ENCODE assay signal across 12 cellular contexts in the genomic region with DNA sequence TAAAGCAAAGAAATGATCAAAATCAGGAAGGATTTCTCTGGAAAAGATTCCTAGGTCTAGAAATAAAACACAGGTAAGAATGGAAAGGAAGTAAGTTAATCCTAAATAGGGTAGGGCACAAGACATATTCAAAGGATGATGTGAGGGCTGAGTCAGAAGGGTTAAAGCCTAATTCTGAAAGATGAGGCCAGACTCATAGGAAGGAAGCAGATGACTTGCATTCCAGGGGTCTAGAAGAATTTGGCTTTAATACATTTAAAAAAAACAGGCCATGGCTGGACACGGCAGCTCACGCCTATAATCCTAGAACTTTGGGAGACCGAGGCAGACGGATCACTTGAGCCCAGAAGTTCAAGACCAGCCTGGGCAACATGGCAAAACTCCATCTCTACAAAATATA. TPM values are rescaled to one million over a fixed set of nuclear protein-coding genes. Genes with fewer than 3 reads are reported as not detected.
DNase-seq lines count a peak whose midpoint lies in the region; ATAC-seq and TF ChIP-seq lines count a peak whose summit lies in the region.
"Had no signal": no experiment of that assay in that cellular context is flagged by ENCODE, and none has a peak within 500 bp of the region (broad histone marks: within the 10 kb centered on the region; RNA-seq: fewer than 3 reads in every experiment).

No MANE protein-coding gene starts in this region.

- WGBS in heart right ventricle, 2 donors = 50 to 57% methylated on average over 4 of the region's 4 CpGs

- H3K4me1 Mint-ChIP-seq in activated T-helper 1 cell treated with anti-CD3 and anti-CD28 coated beads, Interleukin-12 subunit alpha, Interleukin-12 subunit beta, Interleukin-2, Interleukin-4 antibody, amounts not matched to agents 30 ng/mL and 10 ng/mL and 1 ng/mL, durations not matched to agents 14 hours and 24 hours and 36 hours (ENCODE audit: low read depth) = peaks cover 67% of the 10 kb centered on the region

- H3K4me3 Mint-ChIP-seq in activated T-helper 1 cell treated with anti-CD3 and anti-CD28 coated beads, Interleukin-12 subunit alpha, Interleukin-12 subunit beta, Interleukin-2, Interleukin-4 antibody, amounts not matched to agents 30 ng/mL and 10 ng/mL and 1 ng/mL, durations not matched to agents 14 hours and 24 hours and 36 hours = peak overlapping the region; percentile 17

- DNase-seq in heart right ventricle = no peak
- DNase-seq in Right ventricle myocardium inferior (ENCODE audit: missing footprints) = no peak
- DNase-seq in activated T-helper 1 cell treated with anti-CD3 and anti-CD28 coated beads, Interleukin-12 subunit alpha, Interleukin-12 subunit beta, Interleukin-2, Interleukin-4 antibody, amounts not matched to agents 30 ng/mL and 10 ng/mL and 1 ng/mL, durations not matched to agents 14 hours and 24 hours and 36 hours (ENCODE audit: low spot score) = no peak
- peak; percentile 36 for DNase-seq in fibroblast of the conjunctiva (ENCODE audit: low read depth)
- DNase-seq in stromal cell of bone marrow (ENCODE audit: low read depth) = peak; percentile 50
- no peak for DNase-seq in left lung
- DNase-seq: activated CD4-positive, alpha-beta T cell treated with anti-CD3 and anti-CD28 coated beads for 4 hours; CD8-positive, alpha-beta T cell; left colon had no signal

- no peak for TF ChIP-seq CTCF in heart right ventricle (IDR thresholded peaks at IDR 0.05)
- TF ChIP-seq CTCF in left lung (IDR thresholded peaks at IDR 0.05) = no peak

- H3K27ac ChIP-seq in heart right ventricle = peak overlapping the region in 9 of 10 donors; percentile 5 to 91 (median 42)
- no peak overlapping the region for H3K27ac ChIP-seq in left lung

- H3K27me3 ChIP-seq in heart right ventricle = no peaks in the 10 kb centered on the region
- no peaks in the 10 kb centered on the region for H3K27me3 ChIP-seq in left lung

- ATAC-seq in heart right ventricle (no peak), Right ventricle myocardium inferior (no peak), HG03520 (IDR thresholded peaks at IDR 0.05; ENCODE audit: unreplicated experiment) (no peak), left lung (no peak), GM18909 (IDR thresholded peaks at IDR 0.05; ENCODE audit: poor library complexity, unreplicated experiment) (no peak)
- ATAC-seq: CD8-positive, alpha-beta T cell; left colon had no signal

- H3K36me3 Mint-ChIP-seq in activated T-helper 1 cell treated with anti-CD3 and anti-CD28 coated beads, Interleukin-12 subunit alpha, Interleukin-12 subunit beta, Interleukin-2, Interleukin-4 antibody, amounts not matched to agents 30 ng/mL and 10 ng/mL and 1 ng/mL, durations not matched to agents 14 hours and 24 hours and 36 hours (ENCODE audit: low read depth) = peaks cover 51% of the 10 kb centered on the region

- no peak overlapping the region for H3K4me3 ChIP-seq in heart right ventricle
- H3K4me3 ChIP-seq in left lung = no peak overlapping the region

- H3K9me3 Mint-ChIP-seq in activated T-helper 1 cell treated with anti-CD3 and anti-CD28 coated beads, Interleukin-12 subunit alpha, Interleukin-12 subunit beta, Interleukin-2, Interleukin-4 antibody, amounts not matched to agents 30 ng/mL and 10 ng/mL and 1 ng/mL, durations not matched to agents 14 hours and 24 hours and 36 hours = no peaks in the 10 kb centered on the region
- H3K9me3 Mint-ChIP-seq: CD8-positive, alpha-beta T cell; IgD-negative memory B cell had no signal

- H3K4me1 ChIP-seq in heart right ventricle (peaks cover 0 to 81% (median 76%) of the 10 kb centered on the region in 9 donors), left lung (peaks cover 27 to 36% of the 10 kb centered on the region in 2 donors)

- no peaks in the 10 kb centered on the region for H3K27me3 Mint-ChIP-seq in activated T-helper 1 cell treated with anti-CD3 and anti-CD28 coated beads, Interleukin-12 subunit alpha, Interleukin-12 subunit beta, Interleukin-2, Interleukin-4 antibody, amounts not matched to agents 30 ng/mL and 10 ng/mL and 1 ng/mL, durations not matched to agents 14 hours and 24 hours and 36 hours (ENCODE audit: insufficient read depth)
- H3K27me3 Mint-ChIP-seq: IgD-negative memory B cell had no signal

- H3K27ac Mint-ChIP-seq in activated T-helper 1 cell treated with anti-CD3 and anti-CD28 coated beads, Interleukin-12 subunit alpha, Interleukin-12 subunit beta, Interleukin-2, Interleukin-4 antibody, amounts not matched to agents 30 ng/mL and 10 ng/mL and 1 ng/mL, durations not matched to agents 14 hours and 24 hours and 36 hours = peak overlapping the region; percentile 10
- H3K27ac Mint-ChIP-seq: CD8-positive, alpha-beta T cell; IgD-negative memory B cell had no signal

- H3K36me3 ChIP-seq in heart right ventricle (peaks cover 0 to 67% (median 6%) of the 10 kb centered on the region in 9 donors), left lung (peaks cover 0 to 63% of the 10 kb centered on the region in 2 donors)

- H3K9me3 ChIP-seq in heart right ventricle (no peaks in the 10 kb centered on the region), left lung (no peaks in the 10 kb centered on the region)

- intact Hi-C loops in heart right ventricle (cut with DNase I) = loop anchor here in 7 of 10 donors (5.0 to 10.0 kb wide), 8 partner anchors 121 to 593 kb away; partner anchors contain the start of gene TIPARP (in 2 of the 7)
- intact Hi-C loops in Right ventricle myocardium inferior (cut with DNase I) = no loop called here
- intact Hi-C loops in activated T-helper 1 cell treated with anti-CD3 and anti-CD28 coated beads, Interleukin-12 subunit alpha, Interleukin-12 subunit beta, Interleukin-2, Interleukin-4 antibody, amounts not matched to agents 30 ng/mL and 10 ng/mL and 1 ng/mL, durations not matched to agents 14 hours and 24 hours and 36 hours (cut with micrococcal nuclease) = no loop called here
- intact Hi-C loops in left lung (cut with DNase I) = loop anchor here in 1 of 2 donors (10.0 kb wide), 2 partner anchors 123 to 533 kb away; partner anchors contain the start of gene TIPARP

RNA-seq across cellular contexts. Expression of gene SSR3, which starts 3.2 kb away (rescaled TPM):
- total RNA-seq in heart right ventricle = 100 to 1,000 TPM; 172 to 256 (median 216) TPM
- polyA plus RNA-seq in heart right ventricle = 100 to 1,000 TPM in 1 of 2 donors, 10 to 100 TPM in 1; 75.8 to 602 TPM
- 195 TPM for total RNA-seq in Right ventricle myocardium inferior
- total RNA-seq in activated T-helper 1 cell treated with anti-CD3 and anti-CD28 coated beads, Interleukin-12 subunit alpha, Interleukin-12 subunit beta, Interleukin-2, Interleukin-4 antibody, amounts not matched to agents 30 ng/mL and 10 ng/mL and 1 ng/mL, durations not matched to agents 14 hours and 24 hours and 36 hours = 149 and 162 TPM in 2 replicates
- total RNA-seq in left lung = 100 to 1,000 TPM; 268 to 336 TPM

Comparison
In these comparisons a context has a peak if more than half of its experiments do, and no peak if none do; other contexts are left out.
1. intact Hi-C loops: an anchor here in heart right ventricle (5.0 to 10.0 kb wide); none called in Right ventricle myocardium inferior and activated T-helper 1 cell treated with anti-CD3 and anti-CD28 coated beads, Interleukin-12 subunit alpha, Interleukin-12 subunit beta, Interleukin-2, Interleukin-4 antibody, amounts not matched to agents 30 ng/mL and 10 ng/mL and 1 ng/mL, durations not matched to agents 14 hours and 24 hours and 36 hours.
2. DNase-seq: peak in fibroblast of the conjunctiva (single experiment) and stromal cell of bone marrow (single experiment); none in heart right ventricle (0 of 2), Right ventricle myocardium inferior (single experiment), activated T-helper 1 cell treated with anti-CD3 and anti-CD28 coated beads, Interleukin-12 subunit alpha, Interleukin-12 subunit beta, Interleukin-2, Interleukin-4 antibody, amounts not matched to agents 30 ng/mL and 10 ng/mL and 1 ng/mL, durations not matched to agents 14 hours and 24 hours and 36 hours (single experiment) and left lung (0 of 2).
3. H3K27ac ChIP-seq: peak in heart right ventricle (9 of 10); none in left lung (0 of 2).